ENCODE assay signal across 27 cellular contexts in the genomic region with DNA sequence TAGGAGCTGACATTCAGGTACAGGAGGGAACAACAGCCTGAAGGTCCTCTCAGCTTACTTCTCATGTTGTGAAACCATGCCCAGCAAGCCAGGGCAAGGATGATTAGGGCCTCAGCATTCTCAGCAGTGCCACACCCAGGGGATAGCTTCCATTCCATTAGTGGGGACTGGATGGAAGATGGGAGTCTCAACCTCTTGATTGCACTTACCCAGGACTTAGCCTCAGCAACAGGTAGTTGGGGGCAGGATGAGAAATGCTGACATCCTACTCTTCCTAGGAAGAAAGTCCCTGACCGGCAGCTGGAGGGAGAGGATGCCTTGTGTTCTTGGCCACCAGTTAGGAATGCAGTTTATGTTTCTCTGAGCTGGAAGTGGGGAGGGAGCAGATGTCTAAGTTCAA. TPM values are rescaled to one million over a fixed set of nuclear protein-coding genes. Genes with fewer than 3 reads are reported as not detected.
DNase-seq lines count a peak whose midpoint lies in the region; ATAC-seq and TF ChIP-seq lines count a peak whose summit lies in the region.
"Had no signal": no experiment of that assay in that cellular context is flagged by ENCODE, and none has a peak within 500 bp of the region (broad histone marks: within the 10 kb centered on the region; RNA-seq: fewer than 3 reads in every experiment).

No MANE protein-coding gene starts in this region.

- BruUV-seq in Caco-2 (replicated peaks; lab: Mats Ljungman, UMichigan) = no TSS peak
- no TSS peak for BruUV-seq in IMR-90 (replicated peaks; lab: Mats Ljungman, UMichigan)

- no peak overlapping the region for H3K56ac ChIP-seq in IMR-90 (ENCODE audit: extremely low read depth, insufficient read depth, low read length)

- peaks cover 36% of the 10 kb centered on the region for H3K4me1 Mint-ChIP-seq in Caco-2 (ENCODE audit: low read depth, unreplicated experiment)
- no peaks in the 10 kb centered on the region for H3K4me1 Mint-ChIP-seq in activated CD8-positive, alpha-beta T cell treated with anti-CD3 and anti-CD28 coated beads for 36 hours (ENCODE audit: low read depth)
- H3K4me1 Mint-ChIP-seq: activated CD4-positive, alpha-beta T cell treated with anti-CD3 and anti-CD28 coated beads, Interleukin-2, amount 10 ng/mL, durations not matched to agents 24 days and 14 days had no signal

- H3K9ac ChIP-seq in IMR-90 (ENCODE audit: low read depth, low read length) = no peak overlapping the region

- TF ChIP-seq RAD21 in IMR-90 (IDR thresholded peaks at IDR 0.05; ENCODE audit: low read length) = no peak

- peak overlapping the region; percentile 67; the same call in 1 of the 2 replicates for H2AK5ac ChIP-seq in IMR-90 (ENCODE audit: low read depth, low read length)

- CTCF ChIA-PET in Caco-2 (lab: Charles Lee) (no interaction called here), IMR-90 (lab: Yijun Ruan, JAX) (no interaction called here)
- CTCF ChIA-PET in activated CD8-positive, alpha-beta T cell treated with anti-CD3 and anti-CD28 coated beads for 36 hours (lab: Charles Lee) = interaction anchor here (1.0 kb wide), 1 partner anchor 96 kb away, joined by 3 read pairs; no protein-coding TSS in a partner anchor

- H2BK15ac ChIP-seq in IMR-90 (ENCODE audit: low read depth, low read length) = peak overlapping the region; percentile 78; the same call in 1 of the 3 replicates

- H3K79me1 ChIP-seq in IMR-90 (ENCODE audit: low read depth in 1 of 2, low read length in 2 of 2) = no peaks in the 10 kb centered on the region

- H3K18ac ChIP-seq in IMR-90 (ENCODE audit: low read depth, low read length) = peak overlapping the region; percentile 68

- TF ChIP-seq CTCF in Caco-2 (IDR thresholded peaks at IDR 0.05; ENCODE audit: insufficient read depth in 1 of 2, low read depth in 1 of 2, low read length in 1 of 2, severe bottlenecking in 1 of 2, unreplicated experiment in 1 of 2) = no peak
- no peak for TF ChIP-seq CTCF in IMR-90 (conservative IDR thresholded peaks at IDR 0.05; ENCODE audit: low read depth, low read length)
- TF ChIP-seq CTCF in osteoblast (IDR thresholded peaks at IDR 0.05; ENCODE audit: extremely low read depth, low read depth, low read length) = no peak
- no peak for TF ChIP-seq CTCF in activated CD8-positive, alpha-beta T cell treated with anti-CD3 and anti-CD28 coated beads for 36 hours (IDR thresholded peaks at IDR 0.05)

- H3K14ac ChIP-seq in IMR-90 (replicated peaks; ENCODE audit: low read depth, low read length) = peak overlapping the region; percentile 64

- H3K4me3 ChIP-seq in Caco-2 (ENCODE audit: low read depth, low read length) = no peak overlapping the region
- H3K4me3 ChIP-seq in IMR-90 (ENCODE audit: insufficient read depth, low read depth, low read length) = no peak overlapping the region
- H3K4me3 ChIP-seq in osteoblast (ENCODE audit: insufficient read depth, low read length) = no peak overlapping the region
- H3K4me3 ChIP-seq: colonic mucosa, esophagus muscularis mucosa, lung, prostate gland, skin epidermis had no signal

- no peaks in the 10 kb centered on the region for H3K9me3 ChIP-seq in Caco-2
- H3K9me3 ChIP-seq in IMR-90 (ENCODE audit: control insufficient read depth, insufficient read depth, low read length) = no peaks in the 10 kb centered on the region
- no peaks in the 10 kb centered on the region for H3K9me3 ChIP-seq in osteoblast (ENCODE audit: low read depth, low read length)
- H3K9me3 ChIP-seq: colonic mucosa, esophagus muscularis mucosa, neutrophil, prostate gland had no signal

- H3K27me3 ChIP-seq in Caco-2 (replicated peaks; ENCODE audit: control insufficient read depth, insufficient read depth, low read length) (no peaks in the 10 kb centered on the region), IMR-90 (ENCODE audit: control insufficient read depth, insufficient read depth, low read length) (peaks cover under 1% of the 10 kb centered on the region; the same call in 1 of the 2 replicates), osteoblast (ENCODE audit: insufficient read depth, low read length) (no peaks in the 10 kb centered on the region)
- H3K27me3 ChIP-seq: colonic mucosa, neutrophil had no signal

- peak overlapping the region; percentile 65 for H4K5ac ChIP-seq in IMR-90 (ENCODE audit: low read depth, low read length)

- H3K27ac ChIP-seq in IMR-90 (ENCODE audit: insufficient read depth, low read length) (peak overlapping the region; percentile 95), epithelial cell of prostate (peak overlapping the region; percentile 52), osteoblast (ENCODE audit: low read depth, low read length) (no peak overlapping the region)
- H3K27ac ChIP-seq: colonic mucosa, esophagus muscularis mucosa, neutrophil, prostate gland, skin epidermis, VCaP had no signal

- H3K27ac Mint-ChIP-seq in Caco-2 (ENCODE audit: unreplicated experiment) = peak overlapping the region; percentile 53
- H3K27ac Mint-ChIP-seq in activated CD8-positive, alpha-beta T cell treated with anti-CD3 and anti-CD28 coated beads for 36 hours = no peak overlapping the region
- H3K27ac Mint-ChIP-seq: activated CD4-positive, alpha-beta T cell treated with anti-CD3 and anti-CD28 coated beads, Interleukin-2, amount 10 ng/mL, durations not matched to agents 24 days and 14 days; CD14-positive monocyte had no signal

- H3K9me3 Mint-ChIP-seq in Caco-2 (ENCODE audit: unreplicated experiment) = no peaks in the 10 kb centered on the region
- no peaks in the 10 kb centered on the region for H3K9me3 Mint-ChIP-seq in activated CD8-positive, alpha-beta T cell treated with anti-CD3 and anti-CD28 coated beads for 36 hours
- H3K9me3 Mint-ChIP-seq: activated CD4-positive, alpha-beta T cell treated with anti-CD3 and anti-CD28 coated beads, Interleukin-2, amount 10 ng/mL, durations not matched to agents 24 days and 14 days had no signal

- in situ Hi-C loops in IMR-90 (cut with MboI; ENCODE audit: low sequenced_read_pairs) = no loop called here

- no peaks in the 10 kb centered on the region for H3K36me3 Mint-ChIP-seq in Caco-2 (ENCODE audit: insufficient read depth, unreplicated experiment)
- no peaks in the 10 kb centered on the region for H3K36me3 Mint-ChIP-seq in activated CD8-positive, alpha-beta T cell treated with anti-CD3 and anti-CD28 coated beads for 36 hours (ENCODE audit: low read depth)
- H3K36me3 Mint-ChIP-seq: CD14-positive monocyte had no signal

- dilution Hi-C loops in IMR-90 (cut with HindIII; ENCODE audit: low sequenced_read_pairs, unreplicated experiment) = no loop called here

- POLR2A ChIA-PET in Caco-2 (lab: Charles Lee) (no interaction called here), IMR-90 (lab: Charles Lee; ENCODE audit: unreplicated experiment) (interaction anchor here (0.5 to 1.9 kb wide), 4 partner anchors 9 to 320 kb away, joined by 3 to 15 read pairs (median 6); a partner anchor contains a TSS)
- POLR2A ChIA-PET in activated CD8-positive, alpha-beta T cell treated with anti-CD3 and anti-CD28 coated beads for 36 hours (lab: Charles Lee) = interaction anchor here (0.9 kb wide), 1 partner anchor 8 kb away, joined by 3 read pairs; a partner anchor contains a TSS

- peak overlapping the region; percentile 89 for H2BK120ac ChIP-seq in IMR-90 (ENCODE audit: low read depth, low read length)

- peak overlapping the region; percentile 90 for H2BK20ac ChIP-seq in IMR-90 (ENCODE audit: low read depth, low read length)

- peak overlapping the region in 1 of 2 experiments; percentile 82; a peak in 2 of 4 replicates for H4K8ac ChIP-seq in IMR-90 (ENCODE audit: low read depth in 2 of 2, low read length in 2 of 2)

- peak; percentile 81 for ATAC-seq in IMR-90 (ENCODE audit: low read depth)
- no peak for ATAC-seq in left colon
- no peak for ATAC-seq in GM18511 (IDR thresholded peaks at IDR 0.05; ENCODE audit: unreplicated experiment)
- ATAC-seq in activated CD8-positive, alpha-beta T cell treated with anti-CD3 and anti-CD28 coated beads for 36 hours = no peak

- no peaks in the 10 kb centered on the region for H3K79me2 ChIP-seq in osteoblast (ENCODE audit: insufficient read depth, low read length)

- H3K4me3 Mint-ChIP-seq in Caco-2 (ENCODE audit: unreplicated experiment) = no peak overlapping the region
- H3K4me3 Mint-ChIP-seq in activated CD8-positive, alpha-beta T cell treated with anti-CD3 and anti-CD28 coated beads for 36 hours = no peak overlapping the region
- H3K4me3 Mint-ChIP-seq: activated CD4-positive, alpha-beta T cell treated with anti-CD3 and anti-CD28 coated beads, Interleukin-2, amount 10 ng/mL, durations not matched to agents 24 days and 14 days; CD14-positive monocyte had no signal

- H3K4me1 ChIP-seq in Caco-2 = peaks cover 23% of the 10 kb centered on the region
- peaks cover 6% of the 10 kb centered on the region for H3K4me1 ChIP-seq in IMR-90 (ENCODE audit: control insufficient read depth, insufficient read depth, low read length)
- peaks cover 4% of the 10 kb centered on the region for H3K4me1 ChIP-seq in osteoblast (ENCODE audit: insufficient read depth, low read length)
- H3K4me1 ChIP-seq: colonic mucosa, esophagus muscularis mucosa, prostate gland had no signal

- peak overlapping the region; percentile 30 for H4K91ac ChIP-seq in IMR-90 (ENCODE audit: insufficient read depth, low read depth, low read length)

- no CpG with 5 or more reads among the region's 1 CpG for WGBS in IMR-90 (ENCODE audit: extremely low coverage in 2 of 2, insufficient read length in 1 of 2), 2 experiments

- H4K20me1 ChIP-seq in IMR-90 (ENCODE audit: insufficient read depth, low read length) = no peaks in the 10 kb centered on the region
- H4K20me1 ChIP-seq in osteoblast (ENCODE audit: insufficient read depth, low read length) = no peaks in the 10 kb centered on the region

- peaks cover 4% of the 10 kb centered on the region for H3K9me1 ChIP-seq in IMR-90 (ENCODE audit: insufficient read depth, low read length)

- intact Hi-C loops in Caco-2 (cut with micrococcal nuclease; ENCODE audit: unreplicated experiment) (no loop called here), IMR-90 (cut with micrococcal nuclease) (no loop called here), left colon (cut with DNase I, micrococcal nuclease) (no loop called here)
- intact Hi-C loops in activated CD8-positive, alpha-beta T cell treated with anti-CD3 and anti-CD28 coated beads for 36 hours (cut with micrococcal nuclease) = no loop called here

- H3K27me3 Mint-ChIP-seq in Caco-2 (ENCODE audit: insufficient read depth, unreplicated experiment) = no peaks in the 10 kb centered on the region
- H3K27me3 Mint-ChIP-seq in activated CD8-positive, alpha-beta T cell treated with anti-CD3 and anti-CD28 coated beads for 36 hours = no peaks in the 10 kb centered on the region

- DNase-seq in Caco-2 (peak; percentile 10 to 50), IMR-90 (peak; percentile 52), epithelial cell of prostate (ENCODE audit: low read depth, low spot score) (no peak), osteoblast (ENCODE audit: insufficient read length, low spot score, missing footprints) (no peak), left colon (no peak), NCI-H1105 treated with DMSO at 0.1 percent for 48 hours (lab: John Stamatoyannopoulos, UW) (no peak)
- DNase-seq in activated CD8-positive, alpha-beta T cell treated with anti-CD3 and anti-CD28 coated beads for 36 hours = no peak
- DNase-seq: ACHN; activated CD4-positive, alpha-beta T cell treated with anti-CD3 and anti-CD28 coated beads, Interleukin-2, amount 10 ng/mL, durations not matched to agents 24 days and 14 days; activated naive CD4-positive, alpha-beta T cell; activated T-cell treated with anti-CD3 and anti-CD28 coated beads, Interleukin-2, amount 50 U/mL, for 48 hours; colonic mucosa; effector memory CD4-positive, alpha-beta T cell; Karpas-422; NCI-H1930; NCI-H2227 treated with DMSO at 0.1 percent for 48 hours; NCI-H748 treated with DMSO at 0.1 percent for 48 hours; stimulated activated CD4-positive, alpha-beta T cell treated with anti-CD3 and anti-CD28 coated beads, Interleukin-1b, Interleukin-23, amount 100 ng/mL, for 48 hours had no signal

- H3K4ac ChIP-seq in IMR-90 (ENCODE audit: low read depth, low read length) = peak overlapping the region; percentile 89

- H2BK5ac ChIP-seq in IMR-90 (ENCODE audit: low read depth, low read length, poor library complexity, severe bottlenecking) = peak overlapping the region; percentile 87

- TF ChIP-seq POLR2A in IMR-90 (IDR thresholded peaks at IDR 0.05; ENCODE audit: low read depth, low read length) = no peak

- H3K4me2 ChIP-seq in IMR-90 (ENCODE audit: low read depth, low read length) (peak overlapping the region; percentile 37), osteoblast (ENCODE audit: insufficient read depth, low read length) (no peak overlapping the region)

- H3K36me3 ChIP-seq in Caco-2 (ENCODE audit: control insufficient read depth, insufficient read depth, low read length) (no peaks in the 10 kb centered on the region), IMR-90 (ENCODE audit: control insufficient read depth, insufficient read depth, low read length) (no peaks in the 10 kb centered on the region), osteoblast (ENCODE audit: insufficient read depth, low read length) (no peaks in the 10 kb centered on the region)
- H3K36me3 ChIP-seq: colonic mucosa, esophagus muscularis mucosa, neutrophil, prostate gland had no signal

- H3K23ac ChIP-seq in IMR-90 (ENCODE audit: low read depth, low read length) = peak overlapping the region; percentile 32

- H2AFZ ChIP-seq in IMR-90 (replicated peaks; ENCODE audit: low read length, poor library complexity) = peak overlapping the region; percentile 69
- H2AFZ ChIP-seq in osteoblast (ENCODE audit: low read length) = peak overlapping the region; percentile 44

- peak overlapping the region; percentile 10 for H2AK9ac ChIP-seq in IMR-90 (replicated peaks; ENCODE audit: low read depth, low read length, poor library complexity)

RNA-seq across cellular contexts. Expression of a gene that starts 8.8 kb away (rescaled TPM):
- total RNA-seq in Caco-2 (2022) (293 and 367 TPM in 2 replicates), IMR-90 (2012; rRNA removed) (114 and 332 TPM in 2 replicates), osteoblast (144 and 150 TPM in 2 replicates), left colon (10 to 100 TPM; 29.5 to 33.4 TPM)
- polyA plus RNA-seq in IMR-90 (2012; rRNA removed) = 408 and 409 TPM in 2 replicates
- 256 and 272 TPM in 2 replicates for polyA plus RNA-seq in IMR-90 (2012; cell fraction: cytosol; rRNA removed)
- polyA plus RNA-seq in IMR-90 (2012; cell fraction: nucleus; rRNA removed; ENCODE audit: low replicate concordance) = 51.3 and 191 TPM in 2 replicates
- total RNA-seq in activated CD8-positive, alpha-beta T cell treated with anti-CD3 and anti-CD28 coated beads for 36 hours = 10 to 100 TPM; 30.8 to 35.1 TPM

RNA-seq across cellular contexts. Expression of a gene that starts 11.2 kb away (rescaled TPM):
- 41.9 and 44.9 TPM in 2 replicates for total RNA-seq in Caco-2 (2022)
- 20.3 and 94.4 TPM in 2 replicates for total RNA-seq in IMR-90 (2012; rRNA removed)
- polyA plus RNA-seq in IMR-90 (2012; rRNA removed) = 88.8 and 111 TPM in 2 replicates
- polyA plus RNA-seq in IMR-90 (2012; cell fraction: cytosol; rRNA removed) = 7.4 and 10.4 TPM in 2 replicates
- 13.1 and 58.1 TPM in 2 replicates for polyA plus RNA-seq in IMR-90 (2012; cell fraction: nucleus; rRNA removed; ENCODE audit: low replicate concordance)
- 96.4 and 110 TPM in 2 replicates for total RNA-seq in osteoblast
- total RNA-seq in left colon = 10 to 100 TPM; 25.6 to 28.4 TPM
- total RNA-seq in activated CD8-positive, alpha-beta T cell treated with anti-CD3 and anti-CD28 coated beads for 36 hours = 1 to 10 TPM; 6.8 to 7.5 TPM

RNA-seq across cellular contexts. Expression of a gene that starts 37.5 kb away (rescaled TPM):
- not detected in 2 replicates for total RNA-seq in Caco-2 (2022)
- 6.5 and 16.1 TPM in 2 replicates for total RNA-seq in IMR-90 (2012; rRNA removed)
- polyA plus RNA-seq in IMR-90 (2012; rRNA removed) = 12.1 and 15.4 TPM in 2 replicates
- polyA plus RNA-seq in IMR-90 (2012; cell fraction: cytosol; rRNA removed) = 2.1 and 2.2 TPM in 2 replicates
- 0.55 and 4.6 TPM in 2 replicates for polyA plus RNA-seq in IMR-90 (2012; cell fraction: nucleus; rRNA removed; ENCODE audit: low replicate concordance)
- total RNA-seq in osteoblast = 6.5 and 10.0 TPM in 2 replicates
- 1 to 10 TPM; 1.3 to 4.8 TPM for total RNA-seq in left colon
- total RNA-seq in activated CD8-positive, alpha-beta T cell treated with anti-CD3 and anti-CD28 coated beads for 36 hours = not detected
- total RNA-seq: activated CD4-positive, alpha-beta T cell treated with anti-CD3 and anti-CD28 coated beads, Interleukin-2, amount 10 ng/mL, durations not matched to agents 24 days and 14 days; T-helper 2 cell treated with Interferon-gamma antibody and Interleukin-4, amounts not matched to agents 100 ng/mL and 5 ng/mL, for 36 hours had no signal
- polyA plus RNA-seq: CD14-positive monocyte had no signal

RNA-seq across cellular contexts. Expression of a gene that starts 56.7 kb away (rescaled TPM):
- total RNA-seq in Caco-2 (2022) = 16.8 and 24.5 TPM in 2 replicates
- total RNA-seq in IMR-90 (2012; rRNA removed) = 0.28 TPM in 1 of 2 replicates, not detected in the other
- polyA plus RNA-seq in IMR-90 (2012; rRNA removed) = 0.13 and 0.19 TPM in 2 replicates
- 0.08 and 0.20 TPM in 2 replicates for polyA plus RNA-seq in IMR-90 (2012; cell fraction: cytosol; rRNA removed)
- 0.31 TPM in 1 of 2 replicates, not detected in the other for polyA plus RNA-seq in IMR-90 (2012; cell fraction: nucleus; rRNA removed; ENCODE audit: low replicate concordance)
- total RNA-seq in osteoblast = 2.4 and 4.3 TPM in 2 replicates
- 1 to 10 TPM; 5.1 to 7.8 TPM for total RNA-seq in left colon
- 10 to 100 TPM; 13.6 to 14.6 TPM for total RNA-seq in activated CD8-positive, alpha-beta T cell treated with anti-CD3 and anti-CD28 coated beads for 36 hours

Comparison
In these comparisons a context has a peak if more than half of its experiments do, and no peak if none do; other contexts are left out.
1. DNase-seq: peak in Caco-2 (2 of 2) and IMR-90 (single experiment); none in epithelial cell of prostate (single experiment), osteoblast (single experiment), left colon (0 of 2), activated CD8-positive, alpha-beta T cell treated with anti-CD3 and anti-CD28 coated beads for 36 hours (single experiment) and NCI-H1105 treated with DMSO at 0.1 percent for 48 hours (single experiment).